Comparison of ENCODE assay signal across 12 cellular contexts in genomic region chr11:122976734-122977454, GRCh38. TPM values are rescaled to one million over a fixed set of nuclear protein-coding genes. Genes with fewer than 3 reads are reported as not detected.
DNase-seq lines count a peak whose midpoint lies in the region; ATAC-seq and TF ChIP-seq lines count a peak whose summit lies in the region.
"Had no signal": no experiment of that assay in that cellular context is flagged by ENCODE, and none has a peak within 500 bp of the region (broad histone marks: within the 10 kb centered on the region; RNA-seq: fewer than 3 reads in every experiment).

No MANE protein-coding gene starts in this region.

- H3K79me2 ChIP-seq in SK-N-SH (ENCODE audit: insufficient read depth): no peaks in the 10 kb centered on the region

- TF ChIP-seq CTCF in SK-N-SH (IDR thresholded peaks at IDR 0.05) (no peak), foreskin keratinocyte (conservative IDR thresholded peaks at IDR 0.05) (no peak)

- H3F3A ChIP-seq in SK-N-SH (replicated peaks; ENCODE audit: insufficient read depth): no peaks in the 10 kb centered on the region

- H3K4me1 Mint-ChIP-seq in activated CD8-positive, alpha-beta memory T cell treated with anti-CD3 and anti-CD28 coated beads, Interleukin-2, amount 10 ng/mL, durations not matched to agents 7 days and 5 days: peaks cover 34% of the 10 kb centered on the region
- peaks cover 23 to 45% of the 10 kb centered on the region in 2 donors for H3K4me1 Mint-ChIP-seq in stimulated activated naive B cell treated with anti-CD40 and anti-IgM and Interleukin-4, amounts not matched to agents 10 μg/mL and 1 μg/mL and 100 μg/mL, for 72 hours

- no peaks in the 10 kb centered on the region for H3K9me2 ChIP-seq in SK-N-SH

- H3K9me3 ChIP-seq in SK-N-SH: no peaks in the 10 kb centered on the region

- TF ChIP-seq RAD21 in SK-N-SH (IDR thresholded peaks at IDR 0.05; ENCODE audit: low read length): no peak

- WGBS in SK-N-SH (ENCODE audit: low lambda C conversion rate): 20% methylated on average over 47 of the region's 48 CpGs

- H3K36me3 Mint-ChIP-seq in activated CD8-positive, alpha-beta memory T cell treated with anti-CD3 and anti-CD28 coated beads, Interleukin-2, amount 10 ng/mL, durations not matched to agents 7 days and 5 days: peaks cover 4% of the 10 kb centered on the region
- peaks cover 8% of the 10 kb centered on the region in 2 donors for H3K36me3 Mint-ChIP-seq in stimulated activated naive B cell treated with anti-CD40 and anti-IgM and Interleukin-4, amounts not matched to agents 10 μg/mL and 1 μg/mL and 100 μg/mL, for 72 hours

- H3K27ac Mint-ChIP-seq in activated CD8-positive, alpha-beta memory T cell treated with anti-CD3 and anti-CD28 coated beads, Interleukin-2, amount 10 ng/mL, durations not matched to agents 7 days and 5 days: peak overlapping the region; percentile 70
- peak overlapping the region; percentile 91 for H3K27ac Mint-ChIP-seq in stimulated activated naive B cell treated with anti-CD40 and anti-IgM and Interleukin-4, amounts not matched to agents 10 μg/mL and 1 μg/mL and 100 μg/mL, for 72 hours

- no peak for DNase-seq in activated CD8-positive, alpha-beta memory T cell treated with anti-CD3 and anti-CD28 coated beads, Interleukin-2, amount 10 ng/mL, durations not matched to agents 7 days and 5 days
- DNase-seq in activated CD8-positive, alpha-beta memory T cell treated with anti-CD3 and anti-CD28 coated beads, Interleukin-2, amount 50 U/mL, for 48 hours: no peak
- DNase-seq in SK-N-SH: peak; percentile 82
- no peak for DNase-seq in stimulated activated naive B cell treated with anti-CD40 and anti-IgM and Interleukin-4, amounts not matched to agents 10 μg/mL and 1 μg/mL and 100 μg/mL, for 72 hours
- DNase-seq in foreskin keratinocyte: no peak
- DNase-seq in kidney glomerular epithelial cell (lab: John Stamatoyannopoulos, UW): no peak
- no peak for DNase-seq in NCI-H2196 (lab: John Stamatoyannopoulos, UW; ENCODE audit: unreplicated experiment)
- DNase-seq: activated CD8-positive, alpha-beta memory T cell treated with anti-CD3 and anti-CD28 coated beads, Interleukin-2, amount 50 U/mL, for 4 hours; effector CD4-positive, alpha-beta T cell had no signal

- no peak for TF ChIP-seq EP300 in SK-N-SH (IDR thresholded peaks at IDR 0.05; ENCODE audit: borderline replicate concordance in 1 of 2, low read depth in 1 of 2, low read length in 1 of 2)

- ATAC-seq in activated CD8-positive, alpha-beta memory T cell treated with anti-CD3 and anti-CD28 coated beads, Interleukin-2, amount 10 ng/mL, durations not matched to agents 7 days and 5 days: no peak
- no peak for ATAC-seq in stimulated activated naive B cell treated with anti-CD40 and anti-IgM and Interleukin-4, amounts not matched to agents 10 μg/mL and 1 μg/mL and 100 μg/mL, for 72 hours (replicated peaks)
- no peak for ATAC-seq in foreskin keratinocyte

- H3K4me3 ChIP-seq in SK-N-SH (ENCODE audit: low read depth in 2 of 2, low read length in 1 of 2) (peak overlapping the region; percentile 34 to 39; a peak in 2 of 4 replicates), iPS-11a (ENCODE audit: low read depth, low read length) (peak overlapping the region; percentile 33)

- H4K20me1 ChIP-seq in SK-N-SH (ENCODE audit: insufficient read depth): no peaks in the 10 kb centered on the region

- H3K9ac ChIP-seq in SK-N-SH: no peak overlapping the region

- H2AFZ ChIP-seq in SK-N-SH (ENCODE audit: low read depth): peak overlapping the region; percentile 51; the same call in 1 of the 2 replicates

- no peak overlapping the region for H3K27ac ChIP-seq in SK-N-SH (ENCODE audit: low read depth in 2 of 2, low read length in 1 of 2)
- no peak overlapping the region for H3K27ac ChIP-seq in foreskin keratinocyte

- peaks cover 41% of the 10 kb centered on the region for H3K27me3 ChIP-seq in SK-N-SH (ENCODE audit: insufficient read depth)
- peaks cover 96% of the 10 kb centered on the region for H3K27me3 ChIP-seq in foreskin keratinocyte

- H3K36me3 ChIP-seq in SK-N-SH (replicated peaks in 1 of 2; ENCODE audit: control insufficient read depth in 1 of 2, insufficient read depth in 2 of 2, low read length in 1 of 2): no peaks in the 10 kb centered on the region

- H3K4me2 ChIP-seq in SK-N-SH: peak overlapping the region; percentile 78

- POLR2A ChIA-PET in SK-N-SH (lab: Yijun Ruan, JAX): interaction anchor here (0.7 kb wide), 1 partner anchor 44 kb away, joined by 3 read pairs; no protein-coding TSS in a partner anchor

- H3K27me3 Mint-ChIP-seq in activated CD8-positive, alpha-beta memory T cell treated with anti-CD3 and anti-CD28 coated beads, Interleukin-2, amount 10 ng/mL, durations not matched to agents 7 days and 5 days: peaks cover 93% of the 10 kb centered on the region
- peaks cover 69 to 88% of the 10 kb centered on the region in 2 donors for H3K27me3 Mint-ChIP-seq in stimulated activated naive B cell treated with anti-CD40 and anti-IgM and Interleukin-4, amounts not matched to agents 10 μg/mL and 1 μg/mL and 100 μg/mL, for 72 hours

- no peaks in the 10 kb centered on the region; a peak in 1 of 4 replicates for H3K4me1 ChIP-seq in SK-N-SH (ENCODE audit: control insufficient read depth in 1 of 2, insufficient read depth in 2 of 2, low read depth in 1 of 2, low read length in 1 of 2)
- no peaks in the 10 kb centered on the region for H3K4me1 ChIP-seq in foreskin keratinocyte

- H3K4me3 Mint-ChIP-seq in activated CD8-positive, alpha-beta memory T cell treated with anti-CD3 and anti-CD28 coated beads, Interleukin-2, amount 10 ng/mL, durations not matched to agents 7 days and 5 days: no peak overlapping the region
- peak overlapping the region; percentile 52 to 65 for H3K4me3 Mint-ChIP-seq in stimulated activated naive B cell treated with anti-CD40 and anti-IgM and Interleukin-4, amounts not matched to agents 10 μg/mL and 1 μg/mL and 100 μg/mL, for 72 hours

- CTCF ChIA-PET in activated CD8-positive, alpha-beta memory T cell treated with anti-CD3 and anti-CD28 coated beads, Interleukin-2, amount 10 ng/mL, durations not matched to agents 7 days and 5 days (lab: Charles Lee): interaction anchor here (1.6 kb wide), 1 partner anchor 46 kb away, joined by 3 read pairs; no protein-coding TSS in a partner anchor
- CTCF ChIA-PET in SK-N-SH (lab: Yijun Ruan, JAX): no interaction called here

- peaks cover 2% of the 10 kb centered on the region for H3K9me3 Mint-ChIP-seq in activated CD8-positive, alpha-beta memory T cell treated with anti-CD3 and anti-CD28 coated beads, Interleukin-2, amount 10 ng/mL, durations not matched to agents 7 days and 5 days (ENCODE audit: low read depth)
- H3K9me3 Mint-ChIP-seq in stimulated activated naive B cell treated with anti-CD40 and anti-IgM and Interleukin-4, amounts not matched to agents 10 μg/mL and 1 μg/mL and 100 μg/mL, for 72 hours: peaks cover 2 to 5% of the 10 kb centered on the region in 2 donors

TF ChIP-seq in SK-N-SH, 30 proteins besides CTCF, POLR2A, EP300 and RAD21 (continues in another document):
- TF ChIP-seq USF1 (IDR thresholded peaks at IDR 0.05; ENCODE audit: borderline replicate concordance, low read depth) (no peak), ELF1 (IDR thresholded peaks at IDR 0.05) (no peak), POLR2AphosphoS5 (IDR thresholded peaks at IDR 0.05; ENCODE audit: low read depth, low read length) (no peak), RCOR1 (IDR thresholded peaks at IDR 0.05; ENCODE audit: low read length) (no peak), RXRA (IDR thresholded peaks at IDR 0.05; ENCODE audit: borderline replicate concordance, low read depth) (no peak), JUND (IDR thresholded peaks at IDR 0.05) (no peak), SIN3A (IDR thresholded peaks at IDR 0.05; ENCODE audit: borderline replicate concordance, low read depth, low read length) (no peak), FOXJ3 (CRISPR knock-in tag; IDR thresholded peaks at IDR 0.05) (no peak), GABPA (IDR thresholded peaks at IDR 0.05; ENCODE audit: low read depth) (no peak), MAX (IDR thresholded peaks at IDR 0.05; ENCODE audit: low read depth) (no peak), MEF2A (IDR thresholded peaks at IDR 0.05; ENCODE audit: borderline replicate concordance, low read depth) (no peak)
- TF ChIP-seq, protein P1, sequence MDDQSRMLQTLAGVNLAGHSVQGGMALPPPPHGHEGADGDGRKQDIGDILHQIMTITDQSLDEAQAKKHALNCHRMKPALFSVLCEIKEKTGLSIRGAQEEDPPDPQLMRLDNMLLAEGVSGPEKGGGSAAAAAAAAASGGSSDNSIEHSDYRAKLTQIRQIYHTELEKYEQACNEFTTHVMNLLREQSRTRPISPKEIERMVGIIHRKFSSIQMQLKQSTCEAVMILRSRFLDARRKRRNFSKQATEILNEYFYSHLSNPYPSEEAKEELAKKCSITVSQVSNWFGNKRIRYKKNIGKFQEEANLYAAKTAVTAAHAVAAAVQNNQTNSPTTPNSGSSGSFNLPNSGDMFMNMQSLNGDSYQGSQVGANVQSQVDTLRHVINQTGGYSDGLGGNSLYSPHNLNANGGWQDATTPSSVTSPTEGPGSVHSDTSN (IDR thresholded peaks at IDR 0.05): no peak
- TF ChIP-seq, protein P2, sequence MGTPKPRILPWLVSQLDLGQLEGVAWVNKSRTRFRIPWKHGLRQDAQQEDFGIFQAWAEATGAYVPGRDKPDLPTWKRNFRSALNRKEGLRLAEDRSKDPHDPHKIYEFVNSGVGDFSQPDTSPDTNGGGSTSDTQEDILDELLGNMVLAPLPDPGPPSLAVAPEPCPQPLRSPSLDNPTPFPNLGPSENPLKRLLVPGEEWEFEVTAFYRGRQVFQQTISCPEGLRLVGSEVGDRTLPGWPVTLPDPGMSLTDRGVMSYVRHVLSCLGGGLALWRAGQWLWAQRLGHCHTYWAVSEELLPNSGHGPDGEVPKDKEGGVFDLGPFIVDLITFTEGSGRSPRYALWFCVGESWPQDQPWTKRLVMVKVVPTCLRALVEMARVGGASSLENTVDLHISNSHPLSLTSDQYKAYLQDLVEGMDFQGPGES (IDR thresholded peaks at IDR 0.05; ENCODE audit: low read depth, low read length): no peak

RNA-seq across cellular contexts. Expression of gene BSX, which starts 4.7 kb away (rescaled TPM):
- not detected for total RNA-seq in activated CD8-positive, alpha-beta memory T cell treated with anti-CD3 and anti-CD28 coated beads, Interleukin-2, amount 10 ng/mL, durations not matched to agents 7 days and 5 days
- polyA plus RNA-seq in SK-N-SH (2012; rRNA removed) (0.16 TPM in 1 of 2 replicates, not detected in the other), foreskin keratinocyte (not detected in 2 replicates)
- polyA plus RNA-seq in SK-N-SH (2012; cell fraction: cytosol; rRNA removed): 0.04 TPM in 1 of 2 replicates, not detected in the other
- polyA plus RNA-seq in SK-N-SH (2012; cell fraction: nucleus; rRNA removed): 0.06 and 0.13 TPM in 2 replicates
- total RNA-seq in foreskin keratinocyte: not detected in 2 replicates
- total RNA-seq: kidney epithelial cell had no signal
- polyA plus RNA-seq: BJ had no signal
